In genomic region chr2:11155326-11156059, GRCh38 we compare ENCODE assay signal across 1 cellular context.
A peak's percentile ranks its signal among the peaks of the same experiment; 100 is the strongest.
TF ChIP-seq lines count a peak whose summit lies in the region.

Gene SLC66A3, plus strand, starts transcription at chr2:11155467. Its CDS starts 80 bp downstream, at chr2:11155547.

TF ChIP-seq in HepG2, 621 proteins besides CTCF, POLR2A, EP300 and RAD21 (continued from another document and continues in another):
- TF ChIP-seq FOXA1 (IDR thresholded peaks at IDR 0.05) (no peak), FOXA1 (CRISPR knock-in tag; IDR thresholded peaks at IDR 0.05) (peak; percentile 35; the same call in 1 of the 2 replicates), TSC22D2 (CRISPR knock-in tag; IDR thresholded peaks at IDR 0.05; ENCODE audit: borderline replicate concordance) (no peak), KAT2B (IDR thresholded peaks at IDR 0.05; ENCODE audit: borderline replicate concordance, low read depth, low read length) (no peak), SOX13 (IDR thresholded peaks at IDR 0.05) (no peak), SOX13 (CRISPR knock-in tag; conservative IDR thresholded peaks at IDR 0.05 in 1 of 2, IDR thresholded peaks at IDR 0.05 in 1 of 2) (no peak), CBX1 (IDR thresholded peaks at IDR 0.05; ENCODE audit: low read depth) (no peak), KLF13 (CRISPR knock-in tag; IDR thresholded peaks at IDR 0.05) (peak; percentile 90), ZBTB34 (CRISPR knock-in tag; IDR thresholded peaks at IDR 0.05) (no peak), FOSL2 (CRISPR knock-in tag; IDR thresholded peaks at IDR 0.05) (peak; percentile 14; the same call in 1 of the 2 replicates), ZNF558 (CRISPR knock-in tag; IDR thresholded peaks at IDR 0.05; ENCODE audit: borderline replicate concordance) (no peak; the same call in 1 of the 2 replicates), ZBTB38 (CRISPR knock-in tag; IDR thresholded peaks at IDR 0.05) (0 out of 2 replicates have a peak, but pooled peaks have one; percentile 32), HNF4G (IDR thresholded peaks at IDR 0.05; ENCODE audit: borderline replicate concordance, low read depth, low read length) (no peak), HNF4G (CRISPR knock-in tag; IDR thresholded peaks at IDR 0.05; ENCODE audit: borderline replicate concordance, low read depth) (0 out of 2 replicates have a peak, but pooled peaks have one; percentile 29), ZBTB39 (CRISPR knock-in tag; IDR thresholded peaks at IDR 0.05) (peak; percentile 60; the same call in 1 of the 2 replicates), MTERF4 (CRISPR knock-in tag; IDR thresholded peaks at IDR 0.05) (no peak), ZSCAN12 (CRISPR knock-in tag; IDR thresholded peaks at IDR 0.05) (no peak; the same call in 1 of the 2 replicates), HOXA7 (CRISPR knock-in tag; IDR thresholded peaks at IDR 0.05) (no peak), MYC (CRISPR knock-in tag; IDR thresholded peaks at IDR 0.05; ENCODE audit: borderline replicate concordance) (peak; percentile 64), SPEN (CRISPR knock-in tag; IDR thresholded peaks at IDR 0.05; ENCODE audit: low read depth) (peak; percentile 79), SMAD3 (CRISPR knock-in tag; IDR thresholded peaks at IDR 0.05) (no peak), ARNT2 (CRISPR knock-in tag; IDR thresholded peaks at IDR 0.05; ENCODE audit: low read depth) (peak; percentile 77; the same call in 1 of the 2 replicates), ELF1 (CRISPR knock-in tag; IDR thresholded peaks at IDR 0.05) (peak; percentile 21; the same call in 1 of the 2 replicates), SP2 (CRISPR knock-in tag; IDR thresholded peaks at IDR 0.05) (peak; percentile 20; the same call in 1 of the 2 replicates), MLXIP (CRISPR knock-in tag; IDR thresholded peaks at IDR 0.05; ENCODE audit: borderline replicate concordance) (no peak), KDM4B (CRISPR knock-in tag; IDR thresholded peaks at IDR 0.05) (peak; percentile 23; the same call in 1 of the 2 replicates), BRD4 (CRISPR knock-in tag; IDR thresholded peaks at IDR 0.05) (no peak), HOXA5 (CRISPR knock-in tag; IDR thresholded peaks at IDR 0.05) (peak; percentile 65; the same call in 1 of the 2 replicates), ATF4 (CRISPR knock-in tag; IDR thresholded peaks at IDR 0.05) (no peak), ZNF142 (CRISPR knock-in tag; IDR thresholded peaks at IDR 0.05) (peak; percentile 65), ZBTB40 (IDR thresholded peaks at IDR 0.05) (no peak), ZBTB40 (CRISPR knock-in tag; IDR thresholded peaks at IDR 0.05) (peak; percentile 51; the same call in 1 of the 2 replicates), TRIM24 (CRISPR knock-in tag; IDR thresholded peaks at IDR 0.05) (no peak), ZNF629 (CRISPR knock-in tag; conservative IDR thresholded peaks at IDR 0.05) (peak; percentile 97)
